8 cellular contexts compared by ENCODE assay signal in genomic region chr1:150875197-150876110, GRCh38. TPM values are rescaled to one million over a fixed set of nuclear protein-coding genes. Genes with fewer than 3 reads are reported as not detected.
DNase-seq lines count a peak whose midpoint lies in the region; ATAC-seq, FAIRE-seq and TF ChIP-seq lines count a peak whose summit lies in the region.

No MANE protein-coding gene starts in this region.

- H4K12ac ChIP-seq in trophoblast cell (ENCODE audit: low read depth, low read length), result peak overlapping the region; percentile 54

- no peak overlapping the region for H2BK12ac ChIP-seq in trophoblast cell (ENCODE audit: low read length)

- H3K9me3 ChIP-seq in A673 (ENCODE audit: low read depth, low read length, poor library complexity, severe bottlenecking) (no peaks in the 10 kb centered on the region), trophoblast cell (ENCODE audit: insufficient read depth, low read depth, low read length) (no peaks in the 10 kb centered on the region)

- peak overlapping the region; percentile 47 for H4K91ac ChIP-seq in trophoblast cell (ENCODE audit: low read depth, low read length)

- no peak overlapping the region for H2BK5ac ChIP-seq in trophoblast cell (ENCODE audit: low read depth, low read length, poor library complexity)

- H3K4me3 Mint-ChIP-seq in activated CD4-positive, alpha-beta memory T cell treated with anti-CD3 and anti-CD28 coated beads for 36 hours, result peak overlapping the region; percentile 84

- no peak for ATAC-seq in GM18519 (IDR thresholded peaks at IDR 0.05; ENCODE audit: low FRiP score, unreplicated experiment)
- no peak for ATAC-seq in HG02763 (IDR thresholded peaks at IDR 0.05; ENCODE audit: unreplicated experiment)
- no peak for ATAC-seq in GM18861 (IDR thresholded peaks at IDR 0.05; ENCODE audit: unreplicated experiment)

- H2AK5ac ChIP-seq in trophoblast cell (ENCODE audit: low read length), result no peak overlapping the region

- H3K4me2 ChIP-seq in trophoblast cell (ENCODE audit: low read length), result peak overlapping the region; percentile 92

- peak; percentile 62 for FAIRE-seq in GM19239 (lab: Jason Lieb, UNC)

- no peaks in the 10 kb centered on the region for H3K27me3 Mint-ChIP-seq in activated CD4-positive, alpha-beta memory T cell treated with anti-CD3 and anti-CD28 coated beads for 36 hours

- H3K36me3 ChIP-seq in A673 (ENCODE audit: insufficient read depth, low read length, poor library complexity, severe bottlenecking), result peaks cover 4% of the 10 kb centered on the region
- H3K36me3 ChIP-seq in trophoblast cell (ENCODE audit: control insufficient read depth in 1 of 2, insufficient read depth in 2 of 2, low read length in 2 of 2), result peaks cover 2 to 4% of the 10 kb centered on the region in 2 experiments

- peak overlapping the region; percentile 43 for H2BK120ac ChIP-seq in trophoblast cell (ENCODE audit: insufficient read depth, low read length, poor library complexity)

- no peaks in the 10 kb centered on the region for H3K9me3 Mint-ChIP-seq in activated CD4-positive, alpha-beta memory T cell treated with anti-CD3 and anti-CD28 coated beads for 36 hours

- CTCF ChIA-PET in A673 (lab: Charles Lee), result no interaction called here
- CTCF ChIA-PET in activated CD4-positive, alpha-beta memory T cell treated with anti-CD3 and anti-CD28 coated beads for 36 hours (lab: Charles Lee), result interaction anchor here (0.8 to 1.2 kb wide), 3 partner anchors 28 to 131 kb away, joined by 3 to 4 read pairs (median 3); partner anchors contain the start of gene MINDY1

- intact Hi-C loops in A673 (cut with micrococcal nuclease; ENCODE audit: unreplicated experiment), result no loop called here
- intact Hi-C loops in activated CD4-positive, alpha-beta memory T cell treated with anti-CD3 and anti-CD28 coated beads for 36 hours (cut with micrococcal nuclease), result loop anchor here (1.0 to 5.0 kb wide), 7 partner anchors 29 to 313 kb away; partner anchors contain the start of genes GOLPH3L and PRUNE1

- H3K27me3 ChIP-seq in A673 (replicated peaks; ENCODE audit: insufficient read depth, low read depth, low read length, poor library complexity) (no peaks in the 10 kb centered on the region), trophoblast cell (ENCODE audit: insufficient read depth, low read length) (no peaks in the 10 kb centered on the region)

- no peak overlapping the region for H3K14ac ChIP-seq in trophoblast cell (ENCODE audit: low read length)

- H2AFZ ChIP-seq in trophoblast cell (ENCODE audit: insufficient read depth, low read length, poor library complexity), result no peak overlapping the region

- H3K4ac ChIP-seq in trophoblast cell (ENCODE audit: low read depth, low read length), result peak overlapping the region; percentile 36

- H3K4me3 ChIP-seq in A673 (ENCODE audit: low read depth, low read length, poor library complexity, severe bottlenecking) (peak overlapping the region; percentile 96), foreskin fibroblast (ENCODE audit: low read depth in 1 of 2, low read length in 2 of 2) (peak overlapping the region; percentile 90 to 91), trophoblast cell (ENCODE audit: low read depth, low read length) (peak overlapping the region; percentile 88)

- BruUV-seq in A673 (replicated peaks; lab: Mats Ljungman, UMichigan), result TSS peak; percentile 54

- peaks cover 6% of the 10 kb centered on the region for H3K79me2 ChIP-seq in trophoblast cell (ENCODE audit: control insufficient read depth, insufficient read depth, low read length, poor library complexity)

- peak overlapping the region; percentile 85 for H3K27ac Mint-ChIP-seq in activated CD4-positive, alpha-beta memory T cell treated with anti-CD3 and anti-CD28 coated beads for 36 hours

- H3K23ac ChIP-seq in trophoblast cell (ENCODE audit: low read length), result no peak overlapping the region

- H4K8ac ChIP-seq in trophoblast cell (ENCODE audit: low read depth, low read length), result no peak overlapping the region

- H3K36me3 Mint-ChIP-seq in activated CD4-positive, alpha-beta memory T cell treated with anti-CD3 and anti-CD28 coated beads for 36 hours, result peaks cover 11% of the 10 kb centered on the region

- peaks cover 13% of the 10 kb centered on the region for H3K4me1 ChIP-seq in A673 (ENCODE audit: insufficient read depth, low read length, poor library complexity, severe bottlenecking)
- H3K4me1 ChIP-seq in trophoblast cell (ENCODE audit: control insufficient read depth in 1 of 2, insufficient read depth in 2 of 2, low read length in 2 of 2), result no peaks in the 10 kb centered on the region

- DNase-seq in A673 (ENCODE audit: low spot score) (no peak), GM19239 (ENCODE audit: insufficient read length, low spot score) (no peak), foreskin fibroblast (no peak), trophoblast cell (no peak)
- no peak for DNase-seq in activated CD4-positive, alpha-beta memory T cell treated with anti-CD3 and anti-CD28 coated beads for 36 hours

- POLR2A ChIA-PET in A673 (lab: Charles Lee; ENCODE audit: low non-redundant PET), result no interaction called here
- POLR2A ChIA-PET in activated CD4-positive, alpha-beta memory T cell treated with anti-CD3 and anti-CD28 coated beads for 36 hours (lab: Charles Lee), result interaction anchor here (1.4 kb wide), 1 partner anchor 11 kb away, joined by 3 read pairs; the partner anchor contains the start of gene CTXND2

- 100% methylated on average over 1 of the region's 17 CpGs for WGBS in trophoblast cell (ENCODE audit: extremely low coverage, insufficient coverage, insufficient read length)

- TF ChIP-seq CTCF in A673 (conservative IDR thresholded peaks at IDR 0.05; ENCODE audit: low read depth, low read length) (no peak), foreskin fibroblast (IDR thresholded peaks at IDR 0.05; ENCODE audit: low read depth, low read length) (no peak)

- peaks cover 9% of the 10 kb centered on the region for H3K79me1 ChIP-seq in trophoblast cell (ENCODE audit: low read length)

- H3K18ac ChIP-seq in trophoblast cell (ENCODE audit: low read length), result no peak overlapping the region

- peak overlapping the region; percentile 4 for H3K9ac ChIP-seq in trophoblast cell (ENCODE audit: low read length)

- peaks cover 30% of the 10 kb centered on the region for H3K4me1 Mint-ChIP-seq in activated CD4-positive, alpha-beta memory T cell treated with anti-CD3 and anti-CD28 coated beads for 36 hours (ENCODE audit: low read depth)

- H3K27ac ChIP-seq in A673 (ENCODE audit: low read depth, low read length, poor library complexity, severe bottlenecking) (peak overlapping the region; percentile 86), trophoblast cell (ENCODE audit: low read depth, low read length) (peak overlapping the region; percentile 88)

RNA-seq across cellular contexts. Expression of gene ARNT, which starts 0.9 kb away (rescaled TPM):
- total RNA-seq in A673 (2021), result 31.2 and 38.2 TPM in 2 replicates
- 10 to 100 TPM; 31.1 to 32.3 TPM for total RNA-seq in activated CD4-positive, alpha-beta memory T cell treated with anti-CD3 and anti-CD28 coated beads for 36 hours
- polyA plus RNA-seq in trophoblast cell (2013), result 20.6 and 22.1 TPM in 2 replicates

RNA-seq across cellular contexts. Expression of gene CTXND2, which starts 11.5 kb away (rescaled TPM):
- total RNA-seq in A673 (2021), result not detected in 2 replicates
- not detected for total RNA-seq in activated CD4-positive, alpha-beta memory T cell treated with anti-CD3 and anti-CD28 coated beads for 36 hours
- polyA plus RNA-seq in trophoblast cell (2013), result not detected in 2 replicates

RNA-seq across cellular contexts. Expression of gene SETDB1, which starts 50.7 kb away (rescaled TPM):
- total RNA-seq in A673 (2021), result 66.5 and 71.0 TPM in 2 replicates
- total RNA-seq in activated CD4-positive, alpha-beta memory T cell treated with anti-CD3 and anti-CD28 coated beads for 36 hours, result 10 to 100 TPM; 42.3 to 50.0 TPM
- polyA plus RNA-seq in trophoblast cell (2013), result 21.2 and 23.1 TPM in 2 replicates
